23 cellular contexts compared by ENCODE assay signal in genomic region chr2:168514692-168515091, GRCh38. TPM values are rescaled to one million over a fixed set of nuclear protein-coding genes. Genes with fewer than 3 reads are reported as not detected.
DNase-seq lines count a peak whose midpoint lies in the region; ATAC-seq and TF ChIP-seq lines count a peak whose summit lies in the region.
"Had no signal": no experiment of that assay in that cellular context is flagged by ENCODE, and none has a peak within 500 bp of the region (broad histone marks: within the 10 kb centered on the region; RNA-seq: fewer than 3 reads in every experiment).

No MANE protein-coding gene starts in this region.

- H3K4me1 ChIP-seq in left ventricle myocardium inferior: peaks cover 54% of the 10 kb centered on the region
- H3K4me1 ChIP-seq in tibial artery: peaks cover 0 to 70% (median 29%) of the 10 kb centered on the region in 4 donors
- H3K4me1 ChIP-seq: colonic mucosa, pancreas had no signal

- no peaks in the 10 kb centered on the region for H3K36me3 ChIP-seq in left ventricle myocardium inferior
- H3K36me3 ChIP-seq in tibial artery: no peaks in the 10 kb centered on the region
- H3K36me3 ChIP-seq: brain microvascular endothelial cell, colonic mucosa, heart left ventricle, pancreas had no signal

- ATAC-seq in Right ventricle myocardium inferior (no peak), HG02610 (IDR thresholded peaks at IDR 0.05; ENCODE audit: unreplicated experiment) (peak; percentile 48), GM19397 (IDR thresholded peaks at IDR 0.05; ENCODE audit: unreplicated experiment) (no peak), GM18907 (IDR thresholded peaks at IDR 0.05; ENCODE audit: unreplicated experiment) (no peak)
- ATAC-seq: activated T-helper 17 cell treated with anti-CD3 and anti-CD28 coated beads, Interleukin-2, amount 50 U/mL, for 72 hours; natural killer cell; Panc1; T-helper 17 cell had no signal

- no peaks in the 10 kb centered on the region for H3K9me3 Mint-ChIP-seq in endothelial cell (ENCODE audit: unreplicated experiment)
- H3K9me3 Mint-ChIP-seq: activated CD4-positive, alpha-beta T cell treated with anti-CD3 and anti-CD28 coated beads, Interleukin-2, amount 10 ng/mL, durations not matched to agents 24 days and 14 days; natural killer cell had no signal

- no peak for DNase-seq in left ventricle myocardium inferior
- no peak for DNase-seq in Right ventricle myocardium inferior (ENCODE audit: missing footprints)
- peak; percentile 34 for DNase-seq in epithelial cell of esophagus (ENCODE audit: low read depth)
- DNase-seq in tibial artery: no peak
- no peak for DNase-seq in endothelial cell (ENCODE audit: low spot score)
- DNase-seq: activated CD4-positive, alpha-beta T cell treated with anti-CD3 and anti-CD28 coated beads, Interleukin-2, amount 10 ng/mL, durations not matched to agents 24 days and 14 days; colonic mucosa; heart left ventricle; Kasumi-1; natural killer cell; NCI-H1092; NCI-H2081; pancreas; right cardiac atrium; stimulated activated CD8-positive, alpha-beta memory T cell treated with anti-CD3 and anti-CD28 coated beads, Interleukin-4, amount 100 ng/mL, for 48 hours; T-helper 17 cell had no signal

- no peak for TF ChIP-seq CTCF in left ventricle myocardium inferior (IDR thresholded peaks at IDR 0.05; ENCODE audit: borderline replicate concordance)
- TF ChIP-seq CTCF in epithelial cell of esophagus (IDR thresholded peaks at IDR 0.05; ENCODE audit: insufficient read depth, low read depth, low read length, missing control alignments): no peak
- TF ChIP-seq CTCF in tibial artery (IDR thresholded peaks at IDR 0.05): no peak
- TF ChIP-seq CTCF in endothelial cell (IDR thresholded peaks at IDR 0.05; ENCODE audit: unreplicated experiment): no peak

- intact Hi-C loops in left ventricle myocardium inferior (cut with micrococcal nuclease): no loop called here
- intact Hi-C loops in Right ventricle myocardium inferior (cut with DNase I): no loop called here
- intact Hi-C loops in tibial artery (cut with DNase I; ENCODE audit: low total_unique reads): loop anchor here (5.0 kb wide), 1 partner anchor 57 kb away; the partner anchor contains the start of gene CERS6

- no peak overlapping the region for H3K4me3 ChIP-seq in left ventricle myocardium inferior
- H3K4me3 ChIP-seq in epithelial cell of esophagus (ENCODE audit: low read length): no peak overlapping the region
- H3K4me3 ChIP-seq in tibial artery: no peak overlapping the region
- H3K4me3 ChIP-seq: BLaER1 treated with 17β-estradiol and CSF1 and Interleukin-3, amounts not matched to agents 10 nM and 100 nM; colonic mucosa; heart left ventricle; pancreas had no signal

- no peak overlapping the region for H3K4me3 Mint-ChIP-seq in endothelial cell (ENCODE audit: unreplicated experiment)
- H3K4me3 Mint-ChIP-seq: activated CD4-positive, alpha-beta T cell treated with anti-CD3 and anti-CD28 coated beads, Interleukin-2, amount 10 ng/mL, durations not matched to agents 24 days and 14 days; activated T-helper 17 cell treated with anti-CD3 and anti-CD28 coated beads, Interleukin-2, amount 50 U/mL, for 72 hours; natural killer cell; T-helper 17 cell had no signal

- H3K4me1 Mint-ChIP-seq in endothelial cell (ENCODE audit: unreplicated experiment): peaks cover 46% of the 10 kb centered on the region
- H3K4me1 Mint-ChIP-seq: activated T-helper 17 cell treated with anti-CD3 and anti-CD28 coated beads, Interleukin-2, amount 50 U/mL, for 72 hours had no signal

- H3K27me3 ChIP-seq in left ventricle myocardium inferior (ENCODE audit: low read depth): no peaks in the 10 kb centered on the region
- H3K27me3 ChIP-seq in tibial artery: no peaks in the 10 kb centered on the region
- H3K27me3 ChIP-seq: BLaER1 treated with 17β-estradiol and CSF1 and Interleukin-3, amounts not matched to agents 10 nM and 100 nM; brain microvascular endothelial cell; colonic mucosa; heart left ventricle; pancreas had no signal

- H3K27me3 Mint-ChIP-seq in endothelial cell (ENCODE audit: unreplicated experiment): no peaks in the 10 kb centered on the region
- H3K27me3 Mint-ChIP-seq: activated CD4-positive, alpha-beta T cell treated with anti-CD3 and anti-CD28 coated beads, Interleukin-2, amount 10 ng/mL, durations not matched to agents 24 days and 14 days; activated T-helper 17 cell treated with anti-CD3 and anti-CD28 coated beads, Interleukin-2, amount 50 U/mL, for 72 hours; T-helper 17 cell had no signal

- H3K9me3 ChIP-seq in left ventricle myocardium inferior (replicated peaks) (no peaks in the 10 kb centered on the region), tibial artery (no peaks in the 10 kb centered on the region)
- H3K9me3 ChIP-seq: colonic mucosa, heart left ventricle, pancreas had no signal

- H3K27ac Mint-ChIP-seq in endothelial cell (ENCODE audit: unreplicated experiment): no peak overlapping the region
- H3K27ac Mint-ChIP-seq: activated CD4-positive, alpha-beta T cell treated with anti-CD3 and anti-CD28 coated beads, Interleukin-2, amount 10 ng/mL, durations not matched to agents 24 days and 14 days; activated T-helper 17 cell treated with anti-CD3 and anti-CD28 coated beads, Interleukin-2, amount 50 U/mL, for 72 hours; natural killer cell; T-helper 17 cell had no signal

- H3K36me3 Mint-ChIP-seq in endothelial cell (ENCODE audit: low read depth, unreplicated experiment): no peaks in the 10 kb centered on the region
- H3K36me3 Mint-ChIP-seq: natural killer cell had no signal

- H3K27ac ChIP-seq in left ventricle myocardium inferior (replicated peaks) (peak overlapping the region; percentile 90), tibial artery (peak overlapping the region; percentile 41 to 70)
- H3K27ac ChIP-seq: BLaER1 treated with 17β-estradiol and CSF1 and Interleukin-3, amounts not matched to agents 10 nM and 100 nM; brain microvascular endothelial cell; colonic mucosa; pancreas had no signal

RNA-seq across cellular contexts. Expression of gene CERS6, which starts 58.6 kb away (rescaled TPM):
- total RNA-seq in left ventricle myocardium inferior (68.9 TPM), Right ventricle myocardium inferior (65.7 TPM), endothelial cell (ENCODE audit: unreplicated experiment) (36.4 TPM)
